In genomic region chr7:27745064-27745583, GRCh38 we compare ENCODE assay signal across 9 cellular contexts. TPM values are rescaled to one million over a fixed set of nuclear protein-coding genes. Genes with fewer than 3 reads are reported as not detected.
A peak's percentile ranks its signal among the peaks of the same experiment; 100 is the strongest.
DNase-seq lines count a peak whose midpoint lies in the region; ATAC-seq and TF ChIP-seq lines count a peak whose summit lies in the region.
"Had no signal": no experiment of that assay in that cellular context is flagged by ENCODE, and none has a peak within 500 bp of the region (broad histone marks: within the 10 kb centered on the region; RNA-seq: fewer than 3 reads in every experiment).

No MANE protein-coding gene starts in this region.

- peaks cover 49% of the 10 kb centered on the region for H3K4me1 Mint-ChIP-seq in activated CD4-positive, alpha-beta T cell treated with anti-CD3 and anti-CD28 coated beads for 36 hours

- POLR2A ChIA-PET in AG04449 (lab: Yijun Ruan, JAX) = no interaction called here
- POLR2A ChIA-PET in activated CD4-positive, alpha-beta T cell treated with anti-CD3 and anti-CD28 coated beads for 36 hours (lab: Charles Lee) = no interaction called here

- DNase-seq in AG04449 (ENCODE audit: low read depth, low spot score) (no peak), GM03348 (ENCODE audit: low spot score) (peak; percentile 54), NCI-H1048 (lab: John Stamatoyannopoulos, UW) (peak; percentile 8), astrocyte of the spinal cord (ENCODE audit: low read depth, low spot score) (peak; percentile 75), left kidney (ENCODE audit: low read depth, low spot score) (peak; percentile 85)
- no peak for DNase-seq in activated CD4-positive, alpha-beta T cell treated with anti-CD3 and anti-CD28 coated beads for 36 hours
- DNase-seq: naive B cell had no signal

- no peak for ATAC-seq in GM19328 (IDR thresholded peaks at IDR 0.05; ENCODE audit: unreplicated experiment)
- ATAC-seq in GM18520 (IDR thresholded peaks at IDR 0.05; ENCODE audit: unreplicated experiment) = no peak
- ATAC-seq in activated CD4-positive, alpha-beta T cell treated with anti-CD3 and anti-CD28 coated beads for 36 hours = no peak

- H3K4me3 Mint-ChIP-seq in activated CD4-positive, alpha-beta T cell treated with anti-CD3 and anti-CD28 coated beads for 36 hours = no peak overlapping the region

- no peak overlapping the region for H3K27ac Mint-ChIP-seq in activated CD4-positive, alpha-beta T cell treated with anti-CD3 and anti-CD28 coated beads for 36 hours
- H3K27ac Mint-ChIP-seq: naive B cell had no signal

- peaks cover 26% of the 10 kb centered on the region for H3K36me3 Mint-ChIP-seq in activated CD4-positive, alpha-beta T cell treated with anti-CD3 and anti-CD28 coated beads for 36 hours (ENCODE audit: low read depth)

- peak; percentile 62 for TF ChIP-seq CTCF in AG04449 (IDR thresholded peaks at IDR 0.05; ENCODE audit: insufficient read depth, low read length, missing control alignments)
- peak; percentile 83 for TF ChIP-seq CTCF in astrocyte of the spinal cord (IDR thresholded peaks at IDR 0.05; ENCODE audit: low read depth, low read length)

- CTCF ChIA-PET in AG04449 (lab: Yijun Ruan, JAX) = interaction anchor here (0.6 to 2.9 kb wide), 23 partner anchors 10 to 549 kb away, joined by 3 to 26 read pairs (median 4); no protein-coding TSS in a partner anchor
- CTCF ChIA-PET in activated CD4-positive, alpha-beta T cell treated with anti-CD3 and anti-CD28 coated beads for 36 hours (lab: Charles Lee) = interaction anchor here (0.6 to 2.3 kb wide), 11 partner anchors 10 to 536 kb away, joined by 3 to 12 read pairs (median 4); no protein-coding TSS in a partner anchor

- in situ Hi-C loops in astrocyte of the spinal cord (cut with HindIII; ENCODE audit: low sequenced_read_pairs) = no loop called here

- no peak overlapping the region for H3K4me3 ChIP-seq in AG04449 (ENCODE audit: low read depth, low read length)
- no peak overlapping the region for H3K4me3 ChIP-seq in astrocyte of the spinal cord (ENCODE audit: low read depth, low read length)

- no peaks in the 10 kb centered on the region for H3K27me3 Mint-ChIP-seq in activated CD4-positive, alpha-beta T cell treated with anti-CD3 and anti-CD28 coated beads for 36 hours
- H3K27me3 Mint-ChIP-seq: naive B cell had no signal

- intact Hi-C loops in activated CD4-positive, alpha-beta T cell treated with anti-CD3 and anti-CD28 coated beads for 36 hours (cut with DNase I, micrococcal nuclease) = no loop called here

- H3K9me3 Mint-ChIP-seq in activated CD4-positive, alpha-beta T cell treated with anti-CD3 and anti-CD28 coated beads for 36 hours (ENCODE audit: low read depth) = no peaks in the 10 kb centered on the region
- H3K9me3 Mint-ChIP-seq: naive B cell had no signal

RNA-seq across cellular contexts. Expression of gene TAX1BP1, which starts 5.2 kb away (rescaled TPM):
- 100 to 1,000 TPM; 101 to 109 TPM for total RNA-seq in activated CD4-positive, alpha-beta T cell treated with anti-CD3 and anti-CD28 coated beads for 36 hours

Comparison
In these comparisons a context has a peak if more than half of its experiments do, and no peak if none do; other contexts are left out.
1. DNase-seq: peak in GM03348 (single experiment), NCI-H1048 (single experiment), astrocyte of the spinal cord (single experiment) and left kidney (single experiment); none in AG04449 (single experiment) and activated CD4-positive, alpha-beta T cell treated with anti-CD3 and anti-CD28 coated beads for 36 hours (single experiment).